In the genomic region with DNA sequence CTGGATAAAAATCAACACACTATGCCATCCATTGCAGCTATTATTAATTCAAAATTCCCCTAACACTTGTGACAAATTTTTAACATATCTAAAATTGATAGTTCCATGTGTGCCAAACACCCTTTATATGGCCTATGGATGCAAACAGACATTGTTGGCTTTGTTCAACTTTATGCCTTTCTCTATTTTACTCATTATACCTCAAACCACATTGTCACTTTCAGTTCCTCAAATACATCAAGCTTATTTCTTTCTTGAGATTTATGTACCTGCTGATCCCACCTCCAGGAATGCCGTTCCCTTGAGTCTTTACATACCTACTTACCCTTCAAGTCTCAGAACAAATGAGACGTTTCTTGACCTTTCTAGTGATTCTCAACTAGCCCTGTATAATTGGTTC, we compare ENCODE assay signal across 13 cellular contexts.
A peak's percentile ranks its signal among the peaks of the same experiment; 100 is the strongest.
DNase-seq lines count a peak whose midpoint lies in the region; ATAC-seq lines count a peak whose summit lies in the region.
"Had no signal": no experiment of that assay in that cellular context is flagged by ENCODE, and none has a peak within 500 bp of the region (broad histone marks: within the 10 kb centered on the region; RNA-seq: fewer than 3 reads in every experiment).

No MANE protein-coding gene starts in this region.

- H3K36me3 Mint-ChIP-seq in activated CD4-positive, alpha-beta memory T cell treated with anti-CD3 and anti-CD28 coated beads, Interleukin-2, amount 10 ng/mL, durations not matched to agents 7 days and 5 days (ENCODE audit: low read depth): no peaks in the 10 kb centered on the region

- H3K27me3 Mint-ChIP-seq in activated CD4-positive, alpha-beta memory T cell treated with anti-CD3 and anti-CD28 coated beads, Interleukin-2, amount 10 ng/mL, durations not matched to agents 7 days and 5 days: no peaks in the 10 kb centered on the region

- no peaks in the 10 kb centered on the region for H3K9me3 Mint-ChIP-seq in activated CD4-positive, alpha-beta memory T cell treated with anti-CD3 and anti-CD28 coated beads, Interleukin-2, amount 10 ng/mL, durations not matched to agents 7 days and 5 days

- CTCF ChIA-PET in activated CD4-positive, alpha-beta memory T cell treated with anti-CD3 and anti-CD28 coated beads, Interleukin-2, amount 10 ng/mL, durations not matched to agents 7 days and 5 days (lab: Charles Lee): no interaction called here

- no peak overlapping the region for H3K27ac Mint-ChIP-seq in activated CD4-positive, alpha-beta memory T cell treated with anti-CD3 and anti-CD28 coated beads, Interleukin-2, amount 10 ng/mL, durations not matched to agents 7 days and 5 days
- H3K27ac Mint-ChIP-seq: T-helper 2 cell treated with Interferon-gamma antibody and Interleukin-4, amounts not matched to agents 5 μg/mL and 100 μg/mL, for 36 hours had no signal

- POLR2A ChIA-PET in activated CD4-positive, alpha-beta memory T cell treated with anti-CD3 and anti-CD28 coated beads, Interleukin-2, amount 10 ng/mL, durations not matched to agents 7 days and 5 days (lab: Charles Lee): no interaction called here

- H3K4me3 Mint-ChIP-seq in activated CD4-positive, alpha-beta memory T cell treated with anti-CD3 and anti-CD28 coated beads, Interleukin-2, amount 10 ng/mL, durations not matched to agents 7 days and 5 days: no peak overlapping the region
- H3K4me3 Mint-ChIP-seq: T-helper 2 cell treated with Interferon-gamma antibody and Interleukin-4, amounts not matched to agents 5 μg/mL and 100 μg/mL, for 36 hours had no signal

- H3K4me1 Mint-ChIP-seq in activated CD4-positive, alpha-beta memory T cell treated with anti-CD3 and anti-CD28 coated beads, Interleukin-2, amount 10 ng/mL, durations not matched to agents 7 days and 5 days: no peaks in the 10 kb centered on the region

- ATAC-seq in GM18517 (IDR thresholded peaks at IDR 0.05; ENCODE audit: unreplicated experiment): peak; percentile 98
- ATAC-seq in GM21367 (IDR thresholded peaks at IDR 0.05; ENCODE audit: unreplicated experiment): peak; percentile 98
- ATAC-seq in HG02943 (IDR thresholded peaks at IDR 0.05; ENCODE audit: low read depth, unreplicated experiment): peak; percentile 95
- ATAC-seq in HG03565 (IDR thresholded peaks at IDR 0.05; ENCODE audit: unreplicated experiment): peak; percentile 100

- DNase-seq in NCI-H526 (lab: John Stamatoyannopoulos, UW): no peak
- no peak for DNase-seq in activated CD4-positive, alpha-beta memory T cell treated with anti-CD3 and anti-CD28 coated beads, Interleukin-2, amount 10 ng/mL, durations not matched to agents 7 days and 5 days
- no peak for DNase-seq in stimulated activated CD4-positive, alpha-beta T cell treated with anti-CD3 and anti-CD28 coated beads, Interleukin-2, amount 100 ng/mL, for 24 hours
- DNase-seq in effector CD8-positive, alpha-beta T cell (lab: John Stamatoyannopoulos, UW): no peak
- DNase-seq: activated CD8-positive, alpha-beta memory T cell treated with anti-CD3 and anti-CD28 coated beads for 24 hours; dorsolateral prefrontal cortex; NCI-H1105 treated with DMSO at 0.1 percent for 48 hours; stimulated activated naive CD4-positive, alpha-beta T cell had no signal
